Comparison of ENCODE assay signal across 11 cellular contexts in genomic region chr12:6233121-6233971, GRCh38. TPM values are rescaled to one million over a fixed set of nuclear protein-coding genes. Genes with fewer than 3 reads are reported as not detected.
DNase-seq lines count a peak whose midpoint lies in the region; ATAC-seq and TF ChIP-seq lines count a peak whose summit lies in the region.
"Had no signal": no experiment of that assay in that cellular context is flagged by ENCODE, and none has a peak within 500 bp of the region (broad histone marks: within the 10 kb centered on the region; RNA-seq: fewer than 3 reads in every experiment).

No MANE protein-coding gene starts in this region.

- no peaks in the 10 kb centered on the region for H3K36me3 Mint-ChIP-seq in activated CD8-positive, alpha-beta memory T cell treated with anti-CD3 and anti-CD28 coated beads, Interleukin-2, amount 10 ng/mL, durations not matched to agents 7 days and 5 days
- H3K36me3 Mint-ChIP-seq in type B pancreatic cell, result peaks cover 32% of the 10 kb centered on the region
- H3K36me3 Mint-ChIP-seq in activated T-helper 2 cell treated with anti-CD3 and anti-CD28 coated beads, Interferon-gamma antibody, Interleukin-2, Interleukin-4, amounts not matched to agents 10 μg/mL and 5 μg/mL and 100 μg/mL, durations not matched to agents 14 hours and 24 hours and 36 hours (ENCODE audit: low read depth), result no peaks in the 10 kb centered on the region

- intact Hi-C loops in activated T-helper 2 cell treated with anti-CD3 and anti-CD28 coated beads, Interferon-gamma antibody, Interleukin-2, Interleukin-4, amounts not matched to agents 10 μg/mL and 5 μg/mL and 100 μg/mL, durations not matched to agents 14 hours and 24 hours and 36 hours (cut with micrococcal nuclease), result loop anchor here (5.0 kb wide), 1 partner anchor 34 kb away; no protein-coding TSS in a partner anchor

- H3K4me2 ChIP-seq in Karpas-422 (ENCODE audit: low read depth, low read length, poor library complexity, severe bottlenecking), result no peak overlapping the region

- no peaks in the 10 kb centered on the region for H3K79me2 ChIP-seq in Karpas-422 (ENCODE audit: low read length)

- H3K9me3 ChIP-seq in muscle layer of duodenum (ENCODE audit: control insufficient read depth in 1 of 2, low read length in 2 of 2) (no peaks in the 10 kb centered on the region), SJCRH30 (replicated peaks) (no peaks in the 10 kb centered on the region), Karpas-422 (ENCODE audit: low read length) (no peaks in the 10 kb centered on the region)

- no peak overlapping the region for H3K9ac ChIP-seq in Karpas-422 (ENCODE audit: low read length)

- no peaks in the 10 kb centered on the region for H3K27me3 ChIP-seq in muscle layer of duodenum (ENCODE audit: low read depth, low read length)
- no peaks in the 10 kb centered on the region for H3K27me3 ChIP-seq in SJCRH30
- H3K27me3 ChIP-seq in Karpas-422 (ENCODE audit: low read length), result no peaks in the 10 kb centered on the region

- H3K9me2 ChIP-seq in Karpas-422 (replicated peaks; ENCODE audit: insufficient read depth, low read length), result no peaks in the 10 kb centered on the region

- no peaks in the 10 kb centered on the region for H4K20me1 ChIP-seq in Karpas-422 (ENCODE audit: insufficient read depth, low read depth, low read length)

- H3K27ac Mint-ChIP-seq in activated CD8-positive, alpha-beta memory T cell treated with anti-CD3 and anti-CD28 coated beads, Interleukin-2, amount 10 ng/mL, durations not matched to agents 7 days and 5 days, result no peak overlapping the region
- peak overlapping the region; percentile 97 for H3K27ac Mint-ChIP-seq in type B pancreatic cell
- no peak overlapping the region for H3K27ac Mint-ChIP-seq in activated T-helper 2 cell treated with anti-CD3 and anti-CD28 coated beads, Interferon-gamma antibody, Interleukin-2, Interleukin-4, amounts not matched to agents 10 μg/mL and 5 μg/mL and 100 μg/mL, durations not matched to agents 14 hours and 24 hours and 36 hours

- peaks cover 25 to 29% of the 10 kb centered on the region in 2 donors for H3K36me3 ChIP-seq in muscle layer of duodenum (ENCODE audit: control insufficient read depth in 1 of 2, insufficient read depth in 2 of 2, low read length in 2 of 2)
- peaks cover 24% of the 10 kb centered on the region for H3K36me3 ChIP-seq in SJCRH30
- no peaks in the 10 kb centered on the region for H3K36me3 ChIP-seq in Karpas-422 (ENCODE audit: insufficient read depth, low read length)

- no peak overlapping the region for H3K4me3 Mint-ChIP-seq in activated CD8-positive, alpha-beta memory T cell treated with anti-CD3 and anti-CD28 coated beads, Interleukin-2, amount 10 ng/mL, durations not matched to agents 7 days and 5 days
- H3K4me3 Mint-ChIP-seq in type B pancreatic cell, result peak overlapping the region; percentile 2
- no peak overlapping the region for H3K4me3 Mint-ChIP-seq in activated T-helper 2 cell treated with anti-CD3 and anti-CD28 coated beads, Interferon-gamma antibody, Interleukin-2, Interleukin-4, amounts not matched to agents 10 μg/mL and 5 μg/mL and 100 μg/mL, durations not matched to agents 14 hours and 24 hours and 36 hours (ENCODE audit: low read depth)

- CTCF ChIA-PET in activated CD8-positive, alpha-beta memory T cell treated with anti-CD3 and anti-CD28 coated beads, Interleukin-2, amount 10 ng/mL, durations not matched to agents 7 days and 5 days (lab: Charles Lee), result interaction anchor here (1.0 kb wide), 1 partner anchor 38 kb away, joined by 3 read pairs; no protein-coding TSS in a partner anchor

- H3K4me3 ChIP-seq in epithelial cell of proximal tubule (ENCODE audit: low read depth, low read length) (no peak overlapping the region), muscle layer of duodenum (ENCODE audit: low read depth in 1 of 2, low read length in 2 of 2) (no peak overlapping the region), SJCRH30 (no peak overlapping the region), Karpas-422 (ENCODE audit: low read length) (no peak overlapping the region)

- H3K27ac ChIP-seq in muscle layer of duodenum (ENCODE audit: low read length), result peak overlapping the region; percentile 98
- no peak overlapping the region for H3K27ac ChIP-seq in SJCRH30
- no peak overlapping the region for H3K27ac ChIP-seq in Karpas-422 (ENCODE audit: low read length)

- DNase-seq in activated CD8-positive, alpha-beta memory T cell treated with anti-CD3 and anti-CD28 coated beads, Interleukin-2, amount 10 ng/mL, durations not matched to agents 7 days and 5 days, result peak; percentile 47
- DNase-seq in activated CD8-positive, alpha-beta memory T cell treated with anti-CD3 and anti-CD28 coated beads, Interleukin-2, amount 50 U/mL, for 4 hours, result no peak
- DNase-seq in epithelial cell of proximal tubule (ENCODE audit: low read depth) (no peak), type B pancreatic cell (ENCODE audit: extremely low spot score, unreplicated experiment) (no peak), SJCRH30 (no peak), Karpas-422 (no peak)
- DNase-seq in activated T-helper 2 cell treated with anti-CD3 and anti-CD28 coated beads, Interferon-gamma antibody, Interleukin-2, Interleukin-4, amounts not matched to agents 10 μg/mL and 5 μg/mL and 100 μg/mL, durations not matched to agents 14 hours and 24 hours and 36 hours (ENCODE audit: low spot score), result no peak
- DNase-seq: GOT3; NCI-H510A treated with DMSO at 0.1 percent for 48 hours; stimulated activated CD4-positive, alpha-beta T cell treated with anti-CD3 and anti-CD28 coated beads, Interleukin-1b, Interleukin-23, amount 100 ng/mL, for 48 hours had no signal

- TF ChIP-seq CTCF in epithelial cell of proximal tubule (conservative IDR thresholded peaks at IDR 0.05; ENCODE audit: low read depth, low read length) (peak; percentile 16), type B pancreatic cell (conservative IDR thresholded peaks at IDR 0.05) (no peak)

- no peak overlapping the region for H2AFZ ChIP-seq in Karpas-422 (ENCODE audit: low read length)

- no peaks in the 10 kb centered on the region for H3K9me3 Mint-ChIP-seq in activated CD8-positive, alpha-beta memory T cell treated with anti-CD3 and anti-CD28 coated beads, Interleukin-2, amount 10 ng/mL, durations not matched to agents 7 days and 5 days (ENCODE audit: low read depth)
- no peaks in the 10 kb centered on the region for H3K9me3 Mint-ChIP-seq in type B pancreatic cell
- H3K9me3 Mint-ChIP-seq in activated T-helper 2 cell treated with anti-CD3 and anti-CD28 coated beads, Interferon-gamma antibody, Interleukin-2, Interleukin-4, amounts not matched to agents 10 μg/mL and 5 μg/mL and 100 μg/mL, durations not matched to agents 14 hours and 24 hours and 36 hours, result no peaks in the 10 kb centered on the region

- H3K4me1 Mint-ChIP-seq in activated CD8-positive, alpha-beta memory T cell treated with anti-CD3 and anti-CD28 coated beads, Interleukin-2, amount 10 ng/mL, durations not matched to agents 7 days and 5 days, result peaks cover 29% of the 10 kb centered on the region
- H3K4me1 Mint-ChIP-seq in type B pancreatic cell (ENCODE audit: unreplicated experiment), result peaks cover 56% of the 10 kb centered on the region
- H3K4me1 Mint-ChIP-seq in activated T-helper 2 cell treated with anti-CD3 and anti-CD28 coated beads, Interferon-gamma antibody, Interleukin-2, Interleukin-4, amounts not matched to agents 10 μg/mL and 5 μg/mL and 100 μg/mL, durations not matched to agents 14 hours and 24 hours and 36 hours (ENCODE audit: low read depth), result peaks cover 22% of the 10 kb centered on the region

- no peak for ATAC-seq in activated CD8-positive, alpha-beta memory T cell treated with anti-CD3 and anti-CD28 coated beads, Interleukin-2, amount 10 ng/mL, durations not matched to agents 7 days and 5 days

- peaks cover 51 to 61% of the 10 kb centered on the region in 2 donors for H3K4me1 ChIP-seq in muscle layer of duodenum (ENCODE audit: control insufficient read depth in 1 of 2, insufficient read depth in 2 of 2, low read length in 2 of 2)
- peaks cover 39% of the 10 kb centered on the region for H3K4me1 ChIP-seq in SJCRH30
- H3K4me1 ChIP-seq in Karpas-422 (ENCODE audit: low read length), result peaks cover 7% of the 10 kb centered on the region

- peaks cover 4% of the 10 kb centered on the region for H3K27me3 Mint-ChIP-seq in activated CD8-positive, alpha-beta memory T cell treated with anti-CD3 and anti-CD28 coated beads, Interleukin-2, amount 10 ng/mL, durations not matched to agents 7 days and 5 days
- H3K27me3 Mint-ChIP-seq in type B pancreatic cell, result peaks cover 3% of the 10 kb centered on the region
- no peaks in the 10 kb centered on the region for H3K27me3 Mint-ChIP-seq in activated T-helper 2 cell treated with anti-CD3 and anti-CD28 coated beads, Interferon-gamma antibody, Interleukin-2, Interleukin-4, amounts not matched to agents 10 μg/mL and 5 μg/mL and 100 μg/mL, durations not matched to agents 14 hours and 24 hours and 36 hours (ENCODE audit: low read depth)

RNA-seq across cellular contexts. Expression of gene CD9, which starts 33.1 kb away (rescaled TPM):
- total RNA-seq in activated CD8-positive, alpha-beta memory T cell treated with anti-CD3 and anti-CD28 coated beads, Interleukin-2, amount 10 ng/mL, durations not matched to agents 7 days and 5 days, result 10 to 100 TPM in 1 of 2 experiments, 1 to 10 TPM in 1; 3.8 to 20.4 TPM
- total RNA-seq in epithelial cell of proximal tubule (284 and 346 TPM in 2 replicates), type B pancreatic cell (ENCODE audit: low replicate concordance) (120 and 807 TPM in 2 replicates)
- 220 and 239 TPM in 2 replicates for total RNA-seq in SJCRH30 (2014; rRNA removed; shearing (Covaris generic))
- 24.8 and 26.4 TPM in 2 replicates for total RNA-seq in activated T-helper 2 cell treated with anti-CD3 and anti-CD28 coated beads, Interferon-gamma antibody, Interleukin-2, Interleukin-4, amounts not matched to agents 10 μg/mL and 5 μg/mL and 100 μg/mL, durations not matched to agents 14 hours and 24 hours and 36 hours
- total RNA-seq in Karpas-422 (2014; rRNA removed; shearing (Covaris generic); ENCODE audit: low replicate concordance), result not detected in 2 replicates
